11 cellular contexts compared by ENCODE assay signal in the genomic region with DNA sequence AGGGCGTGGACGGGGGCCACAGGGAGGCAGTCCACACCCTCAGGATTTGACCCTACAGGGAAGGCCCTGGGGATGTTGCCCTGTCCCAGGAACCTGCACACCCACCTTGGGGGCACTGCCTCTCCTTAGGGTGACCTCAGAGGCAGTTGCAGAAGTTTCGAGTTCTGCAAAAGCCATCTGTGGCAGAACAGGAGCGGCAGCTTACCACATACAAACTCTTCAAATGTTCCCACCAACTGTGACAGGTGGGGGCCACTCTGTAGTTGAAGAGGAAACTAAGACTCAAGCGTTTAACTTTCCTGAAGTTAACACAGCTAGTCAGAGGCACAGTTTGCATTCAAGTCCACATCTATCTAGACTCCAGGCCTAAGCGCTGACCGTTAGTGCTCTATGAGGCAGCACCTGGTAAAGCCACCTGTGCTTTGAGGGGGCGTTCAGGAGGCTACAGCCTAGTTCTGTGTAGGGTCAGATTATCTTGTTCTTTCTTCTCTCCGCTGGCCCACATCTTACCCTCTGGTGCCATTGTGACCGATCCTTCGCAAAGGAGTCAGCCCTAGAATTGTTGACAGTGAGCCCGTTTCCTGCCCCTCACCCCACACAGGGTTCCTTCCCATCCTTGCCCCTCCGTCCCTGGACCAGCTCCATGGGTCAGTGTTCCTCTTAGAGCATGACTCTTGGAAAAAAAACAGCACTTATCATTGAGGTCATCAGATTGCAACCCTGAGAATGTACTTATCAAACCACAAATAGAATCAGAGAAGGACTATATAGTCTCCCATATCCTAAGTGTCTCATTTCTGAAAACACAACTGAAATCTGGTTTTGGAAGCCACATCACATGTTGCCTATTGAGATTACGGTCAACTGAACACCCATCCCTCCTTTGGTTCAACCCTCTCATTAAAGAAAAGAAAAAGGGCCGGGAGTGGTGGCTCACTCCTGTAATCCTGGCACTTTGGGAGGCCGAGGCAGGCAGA. TPM values are rescaled to one million over a fixed set of nuclear protein-coding genes. Genes with fewer than 3 reads are reported as not detected.
DNase-seq lines count a peak whose midpoint lies in the region; ATAC-seq and TF ChIP-seq lines count a peak whose summit lies in the region.
"Had no signal": no experiment of that assay in that cellular context is flagged by ENCODE, and none has a peak within 500 bp of the region (broad histone marks: within the 10 kb centered on the region; RNA-seq: fewer than 3 reads in every experiment).

No MANE protein-coding gene starts in this region.

- H3K23ac ChIP-seq in neuronal stem cell (ENCODE audit: low read depth, low read length, poor library complexity): no peak overlapping the region

- H3K4me2 ChIP-seq in GM23338 (no peak overlapping the region), neuronal stem cell (ENCODE audit: insufficient read depth, low read length, poor library complexity, severe bottlenecking) (no peak overlapping the region)

- H2BK120ac ChIP-seq in neuronal stem cell (ENCODE audit: low read depth, low read length): no peak overlapping the region

- H3K14ac ChIP-seq in neuronal stem cell (ENCODE audit: low read length): no peak overlapping the region

- H3K4me3 ChIP-seq in GM23338 (no peak overlapping the region), neuronal stem cell (ENCODE audit: low read length in 2 of 2) (no peak overlapping the region)
- H3K4me3 ChIP-seq: adrenal gland had no signal

- H3K9me2 ChIP-seq in GM23338 (ENCODE audit: insufficient read depth): no peaks in the 10 kb centered on the region

- H4K20me1 ChIP-seq in GM23338 (replicated peaks; ENCODE audit: insufficient read depth): no peaks in the 10 kb centered on the region

- no peak overlapping the region for H2AFZ ChIP-seq in GM23338
- no peak overlapping the region for H2AFZ ChIP-seq in neuronal stem cell (ENCODE audit: low read length)

- H3K4me1 Mint-ChIP-seq in GM23338: peaks cover 55% of the 10 kb centered on the region

- H3K79me2 ChIP-seq in GM23338 (replicated peaks; ENCODE audit: insufficient read depth): peaks cover 19% of the 10 kb centered on the region

- no CpG with 5 or more reads among the region's 16 CpGs for WGBS in neuronal stem cell (ENCODE audit: extremely low coverage in 2 of 2, insufficient read length in 2 of 2, insufficient replicate concordance in 1 of 2), 2 donors

- H4K8ac ChIP-seq in neuronal stem cell (ENCODE audit: low read depth, low read length): no peak overlapping the region

- H3K4me1 ChIP-seq in GM23338 (ENCODE audit: insufficient read depth) (peaks cover 27% of the 10 kb centered on the region), neuronal stem cell (ENCODE audit: control insufficient read depth in 2 of 2, insufficient read depth in 1 of 2, low read depth in 1 of 2, low read length in 2 of 2) (peaks cover 0 to 10% of the 10 kb centered on the region in 2 donors)
- H3K4me1 ChIP-seq: adrenal gland had no signal

- no peak overlapping the region for H2BK5ac ChIP-seq in neuronal stem cell (ENCODE audit: low read length)

- ATAC-seq in GM18502 (IDR thresholded peaks at IDR 0.05; ENCODE audit: poor library complexity, unreplicated experiment) (peak; percentile 77), GM23338 (no peak), left colon (no peak)

- intact Hi-C loops in left colon (cut with DNase I, micrococcal nuclease): no loop called here

- DNase-seq in GM23338 (ENCODE audit: low spot score) (no peak), OCI-M1 (lab: John Stamatoyannopoulos, UW) (peak; percentile 15), neuronal stem cell (ENCODE audit: low spot score) (no peak), DMS79 treated with DMSO at 0.1 percent for 48 hours (lab: John Stamatoyannopoulos, UW) (no peak), left colon (no peak), SW480 (ENCODE audit: low spot score) (no peak), NCI-H1436 (lab: John Stamatoyannopoulos, UW) (no peak)
- DNase-seq: adrenal gland; NCI-H1930; stimulated activated CD4-positive, alpha-beta T cell treated with anti-CD3 and anti-CD28 coated beads, Interleukin-2, amount 100 ng/mL, for 48 hours had no signal

- H3K36me3 ChIP-seq in GM23338 (ENCODE audit: insufficient read depth) (no peaks in the 10 kb centered on the region; the same call in 1 of the 2 replicates), neuronal stem cell (replicated peaks in 1 of 2; ENCODE audit: control insufficient read depth in 2 of 2, insufficient read depth in 2 of 2, low read length in 2 of 2) (no peaks in the 10 kb centered on the region)
- H3K36me3 ChIP-seq: adrenal gland had no signal

- no peak overlapping the region for H4K91ac ChIP-seq in neuronal stem cell (ENCODE audit: low read depth, low read length, poor library complexity)

- no peak for TF ChIP-seq CTCF in GM23338 (conservative IDR thresholded peaks at IDR 0.05; ENCODE audit: low read depth in 2 of 2)

- H3K18ac ChIP-seq in neuronal stem cell (ENCODE audit: low read length): peak overlapping the region; percentile 34

- H3K9me3 Mint-ChIP-seq in GM23338: no peaks in the 10 kb centered on the region

- no peak overlapping the region for H3K4ac ChIP-seq in neuronal stem cell (ENCODE audit: low read length)

- no peaks in the 10 kb centered on the region for H3K9me3 ChIP-seq in neuronal stem cell (replicated peaks in 1 of 2; ENCODE audit: control insufficient read depth in 2 of 2, insufficient read depth in 1 of 2, low read depth in 1 of 2, low read length in 2 of 2)
- H3K9me3 ChIP-seq: adrenal gland had no signal

- H3K79me1 ChIP-seq in neuronal stem cell (ENCODE audit: low read depth, low read length): no peaks in the 10 kb centered on the region

- H2AK5ac ChIP-seq in neuronal stem cell (ENCODE audit: low read depth, low read length): peak overlapping the region; percentile 15

- peak overlapping the region; percentile 38 for H2BK15ac ChIP-seq in neuronal stem cell (ENCODE audit: low read length)

- H3K36me3 Mint-ChIP-seq in GM23338 (ENCODE audit: low read depth): peaks cover 52% of the 10 kb centered on the region

- H3K4me3 Mint-ChIP-seq in GM23338: no peak overlapping the region

- peak overlapping the region; percentile 50 for H3K9ac ChIP-seq in neuronal stem cell (ENCODE audit: low read depth, low read length, poor library complexity)

- peaks cover 10% of the 10 kb centered on the region for H3K27me3 Mint-ChIP-seq in GM23338 (ENCODE audit: insufficient read depth, low read depth, poor library complexity)

- H3K27ac ChIP-seq in GM23338 (ENCODE audit: low read depth) (peak overlapping the region; percentile 78), neuronal stem cell (replicated peaks; ENCODE audit: low read length) (no peak overlapping the region)
- H3K27ac ChIP-seq: adrenal gland had no signal

- peaks cover 21% of the 10 kb centered on the region for H3F3A ChIP-seq in GM23338 (replicated peaks; ENCODE audit: low read depth)

- no peak overlapping the region for H2BK12ac ChIP-seq in neuronal stem cell (ENCODE audit: low read length)

- peak overlapping the region; percentile 76 for H3K27ac Mint-ChIP-seq in GM23338

- H3K27me3 ChIP-seq in GM23338 (ENCODE audit: insufficient read depth) (no peaks in the 10 kb centered on the region), neuronal stem cell (ENCODE audit: control insufficient read depth in 3 of 3, insufficient read depth in 3 of 3, low read depth in 1 of 3, low read length in 3 of 3) (peaks cover 0 to 37% (median 0%) of the 10 kb centered on the region in 3 experiments)
- H3K27me3 ChIP-seq: adrenal gland had no signal

TF ChIP-seq in GM23338, 12 proteins besides CTCF, POLR2A, EP300 and RAD21 (continues in another document):
- TF ChIP-seq, protein P1, sequence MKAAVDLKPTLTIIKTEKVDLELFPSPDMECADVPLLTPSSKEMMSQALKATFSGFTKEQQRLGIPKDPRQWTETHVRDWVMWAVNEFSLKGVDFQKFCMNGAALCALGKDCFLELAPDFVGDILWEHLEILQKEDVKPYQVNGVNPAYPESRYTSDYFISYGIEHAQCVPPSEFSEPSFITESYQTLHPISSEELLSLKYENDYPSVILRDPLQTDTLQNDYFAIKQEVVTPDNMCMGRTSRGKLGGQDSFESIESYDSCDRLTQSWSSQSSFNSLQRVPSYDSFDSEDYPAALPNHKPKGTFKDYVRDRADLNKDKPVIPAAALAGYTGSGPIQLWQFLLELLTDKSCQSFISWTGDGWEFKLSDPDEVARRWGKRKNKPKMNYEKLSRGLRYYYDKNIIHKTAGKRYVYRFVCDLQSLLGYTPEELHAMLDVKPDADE (IDR thresholded peaks at IDR 0.05): no peak
- TF ChIP-seq EZH2 (IDR thresholded peaks at IDR 0.05; ENCODE audit: low read depth, unreplicated experiment): no peak
- TF ChIP-seq EZH2phosphoT487 (IDR thresholded peaks at IDR 0.05; ENCODE audit: unreplicated experiment): no peak

RNA-seq across cellular contexts. Expression of gene CDH1, which starts 45.4 kb away (rescaled TPM):
- 142 TPM in 2 replicates for total RNA-seq in GM23338 (2014; rRNA removed; shearing (Covaris generic))
- 58.1 and 64.1 TPM in 2 replicates for polyA plus RNA-seq in GM23338 (2016; fragmentation: Nextera tagmentation; extraction: Ambion mirVana)
- polyA plus RNA-seq in neuronal stem cell (2013, experiment 1 of 2): 0.13 TPM
- 0.06 TPM for polyA plus RNA-seq in neuronal stem cell (2013, experiment 2 of 2)
- 100 to 1,000 TPM; 714 to 770 TPM for total RNA-seq in left colon
